ENCODE assay signal across 1 cellular context in the genomic region with DNA sequence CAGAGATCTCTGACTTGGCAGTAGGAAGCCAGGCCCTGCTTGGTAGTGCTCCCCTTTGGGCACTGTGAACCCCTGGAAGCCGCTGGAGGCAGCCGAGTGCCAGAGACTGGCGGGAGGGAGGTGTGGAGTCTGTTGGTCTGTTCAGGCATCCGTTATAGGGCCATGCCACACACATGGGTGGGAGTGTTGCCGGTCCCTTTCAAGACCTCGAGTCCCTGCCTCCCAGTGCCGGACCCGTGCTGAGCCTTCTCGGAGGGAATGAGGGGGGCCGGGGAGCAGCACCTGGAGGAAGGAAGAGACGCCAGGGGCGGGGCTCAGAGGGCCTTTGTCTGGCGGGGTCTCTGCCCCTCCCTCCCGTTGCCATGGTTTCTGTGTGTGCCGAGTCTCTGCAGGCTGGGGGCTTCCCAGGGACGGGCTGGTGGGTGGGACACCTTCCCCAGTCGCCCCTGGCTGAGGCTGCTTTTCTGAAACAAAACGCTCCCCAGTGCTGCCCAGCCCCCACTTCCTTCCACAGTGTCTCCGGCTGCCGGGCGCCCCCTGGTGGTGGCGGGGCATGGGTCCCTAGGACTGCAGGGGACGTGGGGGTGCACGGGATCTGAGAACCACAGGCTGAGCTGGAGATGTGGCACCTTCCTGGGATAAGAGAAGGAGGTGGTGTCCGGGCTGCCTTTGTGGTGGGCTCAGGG.
TF ChIP-seq lines count a peak whose summit lies in the region.

No MANE protein-coding gene starts in this region.

TF ChIP-seq in HepG2, 621 proteins besides CTCF, POLR2A, EP300 and RAD21 (continues in another document):
- TF ChIP-seq EZH2 (conservative IDR thresholded peaks at IDR 0.05; ENCODE audit: low read depth, low read length) (no peak), TCF7 (IDR thresholded peaks at IDR 0.05; ENCODE audit: low read depth) (no peak), NKX3-1 (CRISPR knock-in tag; IDR thresholded peaks at IDR 0.05) (no peak), SP2 (CRISPR knock-in tag; IDR thresholded peaks at IDR 0.05) (no peak), AHDC1 (CRISPR knock-in tag; IDR thresholded peaks at IDR 0.05; ENCODE audit: borderline replicate concordance) (no peak), TAF1 (CRISPR knock-in tag; IDR thresholded peaks at IDR 0.05) (no peak), ZFAT (CRISPR knock-in tag; conservative IDR thresholded peaks at IDR 0.05) (no peak), MATR3 (CRISPR knock-in tag; IDR thresholded peaks at IDR 0.05) (no peak), ASH2L (IDR thresholded peaks at IDR 0.05; ENCODE audit: insufficient read length, low read depth, low read length) (no peak), BRD4 (CRISPR knock-in tag; IDR thresholded peaks at IDR 0.05) (no peak), ZNF878 (CRISPR knock-in tag; IDR thresholded peaks at IDR 0.05) (no peak), ZNF687 (CRISPR knock-in tag; IDR thresholded peaks at IDR 0.05) (peak; percentile 81), ZNF232 (CRISPR knock-in tag; IDR thresholded peaks at IDR 0.05; ENCODE audit: borderline replicate concordance) (no peak), ESRRA (CRISPR knock-in tag; IDR thresholded peaks at IDR 0.05; ENCODE audit: low read depth) (no peak; the same call in 1 of the 2 replicates), ZNF562 (CRISPR knock-in tag; IDR thresholded peaks at IDR 0.05; ENCODE audit: borderline replicate concordance) (no peak), MED1 (CRISPR knock-in tag; IDR thresholded peaks at IDR 0.05) (peak; percentile 58; the same call in 1 of the 2 replicates), MTA3 (CRISPR knock-in tag; IDR thresholded peaks at IDR 0.05) (no peak), ZNF143 (CRISPR knock-in tag; IDR thresholded peaks at IDR 0.05) (no peak), SRY (CRISPR knock-in tag; IDR thresholded peaks at IDR 0.05) (no peak), SMARCE1 (IDR thresholded peaks at IDR 0.05; ENCODE audit: borderline replicate concordance) (no peak), HMGXB4 (CRISPR knock-in tag; IDR thresholded peaks at IDR 0.05; ENCODE audit: borderline replicate concordance in 1 of 2, low read depth in 1 of 2) (peak; percentile 78 to 91), ZFP1 (CRISPR knock-in tag; IDR thresholded peaks at IDR 0.05) (no peak), ZNF44 (CRISPR knock-in tag; IDR thresholded peaks at IDR 0.05) (no peak), ATF7-NPFF (CRISPR knock-in tag; IDR thresholded peaks at IDR 0.05; ENCODE audit: low read depth) (no peak), HNRNPUL1 (IDR thresholded peaks at IDR 0.05; ENCODE audit: low read depth, low read length) (no peak), FLYWCH1 (CRISPR knock-in tag; IDR thresholded peaks at IDR 0.05) (no peak), ZNF501 (CRISPR knock-in tag; IDR thresholded peaks at IDR 0.05) (peak; percentile 78; the same call in 1 of the 2 replicates), ZNF224 (CRISPR knock-in tag; IDR thresholded peaks at IDR 0.05) (no peak), ZNF253 (CRISPR knock-in tag; IDR thresholded peaks at IDR 0.05; ENCODE audit: borderline replicate concordance) (no peak), ZNF414 (CRISPR knock-in tag; IDR thresholded peaks at IDR 0.05) (no peak), ZNF672 (CRISPR knock-in tag; IDR thresholded peaks at IDR 0.05) (no peak), KLF11 (CRISPR knock-in tag; IDR thresholded peaks at IDR 0.05) (no peak)
- TF ChIP-seq, protein P1, sequence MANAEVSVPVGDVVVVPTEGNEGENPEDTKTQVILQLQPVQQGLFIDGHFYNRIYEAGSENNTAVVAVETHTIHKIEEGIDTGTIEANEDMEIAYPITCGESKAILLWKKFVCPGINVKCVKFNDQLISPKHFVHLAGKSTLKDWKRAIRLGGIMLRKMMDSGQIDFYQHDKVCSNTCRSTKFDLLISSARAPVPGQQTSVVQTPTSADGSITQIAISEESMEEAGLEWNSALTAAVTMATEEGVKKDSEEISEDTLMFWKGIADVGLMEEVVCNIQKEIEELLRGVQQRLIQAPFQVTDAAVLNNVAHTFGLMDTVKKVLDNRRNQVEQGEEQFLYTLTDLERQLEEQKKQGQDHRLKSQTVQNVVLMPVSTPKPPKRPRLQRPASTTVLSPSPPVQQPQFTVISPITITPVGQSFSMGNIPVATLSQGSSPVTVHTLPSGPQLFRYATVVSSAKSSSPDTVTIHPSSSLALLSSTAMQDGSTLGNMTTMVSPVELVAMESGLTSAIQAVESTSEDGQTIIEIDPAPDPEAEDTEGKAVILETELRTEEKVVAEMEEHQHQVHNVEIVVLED (CRISPR knock-in tag; IDR thresholded peaks at IDR 0.05; ENCODE audit: borderline replicate concordance): no peak
- TF ChIP-seq, protein P2, sequence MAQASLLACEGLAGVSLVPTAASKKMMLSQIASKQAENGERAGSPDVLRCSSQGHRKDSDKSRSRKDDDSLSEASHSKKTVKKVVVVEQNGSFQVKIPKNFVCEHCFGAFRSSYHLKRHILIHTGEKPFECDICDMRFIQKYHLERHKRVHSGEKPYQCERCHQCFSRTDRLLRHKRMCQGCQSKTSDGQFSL (CRISPR knock-in tag; IDR thresholded peaks at IDR 0.05): peak; percentile 99
- TF ChIP-seq, protein P3, sequence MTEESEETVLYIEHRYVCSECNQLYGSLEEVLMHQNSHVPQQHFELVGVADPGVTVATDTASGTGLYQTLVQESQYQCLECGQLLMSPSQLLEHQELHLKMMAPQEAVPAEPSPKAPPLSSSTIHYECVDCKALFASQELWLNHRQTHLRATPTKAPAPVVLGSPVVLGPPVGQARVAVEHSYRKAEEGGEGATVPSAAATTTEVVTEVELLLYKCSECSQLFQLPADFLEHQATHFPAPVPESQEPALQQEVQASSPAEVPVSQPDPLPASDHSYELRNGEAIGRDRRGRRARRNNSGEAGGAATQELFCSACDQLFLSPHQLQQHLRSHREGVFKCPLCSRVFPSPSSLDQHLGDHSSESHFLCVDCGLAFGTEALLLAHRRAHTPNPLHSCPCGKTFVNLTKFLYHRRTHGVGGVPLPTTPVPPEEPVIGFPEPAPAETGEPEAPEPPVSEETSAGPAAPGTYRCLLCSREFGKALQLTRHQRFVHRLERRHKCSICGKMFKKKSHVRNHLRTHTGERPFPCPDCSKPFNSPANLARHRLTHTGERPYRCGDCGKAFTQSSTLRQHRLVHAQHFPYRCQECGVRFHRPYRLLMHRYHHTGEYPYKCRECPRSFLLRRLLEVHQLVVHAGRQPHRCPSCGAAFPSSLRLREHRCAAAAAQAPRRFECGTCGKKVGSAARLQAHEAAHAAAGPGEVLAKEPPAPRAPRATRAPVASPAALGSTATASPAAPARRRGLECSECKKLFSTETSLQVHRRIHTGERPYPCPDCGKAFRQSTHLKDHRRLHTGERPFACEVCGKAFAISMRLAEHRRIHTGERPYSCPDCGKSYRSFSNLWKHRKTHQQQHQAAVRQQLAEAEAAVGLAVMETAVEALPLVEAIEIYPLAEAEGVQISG (CRISPR knock-in tag; IDR thresholded peaks at IDR 0.05): peak; percentile 98
